Comparison of ENCODE assay signal across 1 cellular context in the genomic region with DNA sequence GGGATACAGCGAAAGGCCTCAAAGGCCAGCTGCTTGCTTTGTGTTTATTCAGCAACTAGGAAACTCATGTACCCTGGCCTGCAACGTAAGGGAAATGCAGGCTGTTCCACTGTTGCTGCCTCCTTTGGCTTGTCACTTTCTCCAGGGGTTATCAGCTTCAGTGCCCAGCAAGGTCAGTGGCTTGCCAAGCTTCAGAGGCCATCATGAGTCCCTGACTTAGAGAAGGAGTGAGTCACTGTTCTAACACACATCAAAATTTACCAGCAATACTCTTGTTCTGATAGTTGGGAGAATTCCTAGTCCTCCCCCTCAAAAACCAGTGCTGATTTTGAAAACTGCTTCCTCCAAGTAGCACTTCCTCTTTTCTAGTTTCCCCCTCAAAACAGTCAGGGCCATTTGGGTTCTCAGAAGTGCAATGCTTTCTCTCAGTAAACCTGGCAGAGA.
TF ChIP-seq lines count a peak whose summit lies in the region.

No MANE protein-coding gene starts in this region.

TF ChIP-seq in K562, 482 proteins besides CTCF, POLR2A, EP300 and RAD21 (continued from another document):
- TF ChIP-seq HDGF (IDR thresholded peaks at IDR 0.05): no peak
- TF ChIP-seq KDM1A (IDR thresholded peaks at IDR 0.05): peak in 1 of 2 experiments; percentile 10; a peak in 1 of 4 replicates
- TF ChIP-seq ARID1B (IDR thresholded peaks at IDR 0.05): peak; percentile 80
- TF ChIP-seq SAFB2 (IDR thresholded peaks at IDR 0.05; ENCODE audit: borderline replicate concordance, low read depth, low read length, severe bottlenecking): no peak
- peak; percentile 67; the same call in 1 of the 2 replicates for TF ChIP-seq FOXM1 (IDR thresholded peaks at IDR 0.05; ENCODE audit: low read depth)
- no peak for TF ChIP-seq FOXM1 (CRISPR knock-in tag; IDR thresholded peaks at IDR 0.05; ENCODE audit: low read depth)
- 0 out of 2 replicates have a peak, but pooled peaks have one; percentile 56 for TF ChIP-seq GATAD2A (IDR thresholded peaks at IDR 0.05)
- no peak for TF ChIP-seq CREB1 (IDR thresholded peaks at IDR 0.05)
- TF ChIP-seq CREB1 (CRISPR knock-in tag; IDR thresholded peaks at IDR 0.05): no peak
- peak; percentile 63 for TF ChIP-seq HDAC2 (IDR thresholded peaks at IDR 0.05)
- TF ChIP-seq SMARCE1 (IDR thresholded peaks at IDR 0.05): peak; percentile 76; the same call in 1 of the 2 replicates
- no peak for TF ChIP-seq NR3C1 (CRISPR knock-in tag; IDR thresholded peaks at IDR 0.05)
- TF ChIP-seq, protein P1, sequence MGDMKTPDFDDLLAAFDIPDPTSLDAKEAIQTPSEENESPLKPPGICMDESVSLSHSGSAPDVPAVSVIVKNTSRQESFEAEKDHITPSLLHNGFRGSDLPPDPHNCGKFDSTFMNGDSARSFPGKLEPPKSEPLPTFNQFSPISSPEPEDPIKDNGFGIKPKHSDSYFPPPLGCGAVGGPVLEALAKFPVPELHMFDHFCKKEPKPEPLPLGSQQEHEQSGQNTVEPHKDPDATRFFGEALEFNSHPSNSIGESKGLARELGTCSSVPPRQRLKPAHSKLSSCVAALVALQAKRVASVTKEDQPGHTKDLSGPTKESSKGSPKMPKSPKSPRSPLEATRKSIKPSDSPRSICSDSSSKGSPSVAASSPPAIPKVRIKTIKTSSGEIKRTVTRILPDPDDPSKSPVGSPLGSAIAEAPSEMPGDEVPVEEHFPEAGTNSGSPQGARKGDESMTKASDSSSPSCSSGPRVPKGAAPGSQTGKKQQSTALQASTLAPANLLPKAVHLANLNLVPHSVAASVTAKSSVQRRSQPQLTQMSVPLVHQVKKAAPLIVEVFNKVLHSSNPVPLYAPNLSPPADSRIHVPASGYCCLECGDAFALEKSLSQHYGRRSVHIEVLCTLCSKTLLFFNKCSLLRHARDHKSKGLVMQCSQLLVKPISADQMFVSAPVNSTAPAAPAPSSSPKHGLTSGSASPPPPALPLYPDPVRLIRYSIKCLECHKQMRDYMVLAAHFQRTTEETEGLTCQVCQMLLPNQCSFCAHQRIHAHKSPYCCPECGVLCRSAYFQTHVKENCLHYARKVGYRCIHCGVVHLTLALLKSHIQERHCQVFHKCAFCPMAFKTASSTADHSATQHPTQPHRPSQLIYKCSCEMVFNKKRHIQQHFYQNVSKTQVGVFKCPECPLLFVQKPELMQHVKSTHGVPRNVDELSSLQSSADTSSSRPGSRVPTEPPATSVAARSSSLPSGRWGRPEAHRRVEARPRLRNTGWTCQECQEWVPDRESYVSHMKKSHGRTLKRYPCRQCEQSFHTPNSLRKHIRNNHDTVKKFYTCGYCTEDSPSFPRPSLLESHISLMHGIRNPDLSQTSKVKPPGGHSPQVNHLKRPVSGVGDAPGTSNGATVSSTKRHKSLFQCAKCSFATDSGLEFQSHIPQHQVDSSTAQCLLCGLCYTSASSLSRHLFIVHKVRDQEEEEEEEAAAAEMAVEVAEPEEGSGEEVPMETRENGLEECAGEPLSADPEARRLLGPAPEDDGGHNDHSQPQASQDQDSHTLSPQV (IDR thresholded peaks at IDR 0.05): 0 out of 2 replicates have a peak, but pooled peaks have one; percentile 21
- peak; percentile 65 to 83; a peak in 3 of 4 replicates for TF ChIP-seq ETV6 (IDR thresholded peaks at IDR 0.05; ENCODE audit: borderline replicate concordance in 1 of 2, low read depth in 2 of 2, low read length in 1 of 2)
- TF ChIP-seq ETV6 (CRISPR knock-in tag; IDR thresholded peaks at IDR 0.05; ENCODE audit: borderline replicate concordance): no peak
- no peak for TF ChIP-seq GTF2E2 (tag; IDR thresholded peaks at IDR 0.05)
- TF ChIP-seq, protein P2, sequence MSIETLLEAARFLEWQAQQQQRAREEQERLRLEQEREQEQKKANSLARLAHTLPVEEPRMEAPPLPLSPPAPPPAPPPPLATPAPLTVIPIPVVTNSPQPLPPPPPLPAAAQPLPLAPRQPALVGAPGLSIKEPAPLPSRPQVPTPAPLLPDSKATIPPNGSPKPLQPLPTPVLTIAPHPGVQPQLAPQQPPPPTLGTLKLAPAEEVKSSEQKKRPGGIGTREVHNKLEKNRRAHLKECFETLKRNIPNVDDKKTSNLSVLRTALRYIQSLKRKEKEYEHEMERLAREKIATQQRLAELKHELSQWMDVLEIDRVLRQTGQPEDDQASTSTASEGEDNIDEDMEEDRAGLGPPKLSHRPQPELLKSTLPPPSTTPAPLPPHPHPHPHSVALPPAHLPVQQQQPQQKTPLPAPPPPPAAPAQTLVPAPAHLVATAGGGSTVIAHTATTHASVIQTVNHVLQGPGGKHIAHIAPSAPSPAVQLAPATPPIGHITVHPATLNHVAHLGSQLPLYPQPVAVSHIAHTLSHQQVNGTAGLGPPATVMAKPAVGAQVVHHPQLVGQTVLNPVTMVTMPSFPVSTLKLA (conservative IDR thresholded peaks at IDR 0.05): peak in 1 of 2 experiments; percentile 28; a peak in 1 of 4 replicates
- no peak for TF ChIP-seq TAF9B (IDR thresholded peaks at IDR 0.05; ENCODE audit: partially characterized antibody)
- TF ChIP-seq, protein P3, sequence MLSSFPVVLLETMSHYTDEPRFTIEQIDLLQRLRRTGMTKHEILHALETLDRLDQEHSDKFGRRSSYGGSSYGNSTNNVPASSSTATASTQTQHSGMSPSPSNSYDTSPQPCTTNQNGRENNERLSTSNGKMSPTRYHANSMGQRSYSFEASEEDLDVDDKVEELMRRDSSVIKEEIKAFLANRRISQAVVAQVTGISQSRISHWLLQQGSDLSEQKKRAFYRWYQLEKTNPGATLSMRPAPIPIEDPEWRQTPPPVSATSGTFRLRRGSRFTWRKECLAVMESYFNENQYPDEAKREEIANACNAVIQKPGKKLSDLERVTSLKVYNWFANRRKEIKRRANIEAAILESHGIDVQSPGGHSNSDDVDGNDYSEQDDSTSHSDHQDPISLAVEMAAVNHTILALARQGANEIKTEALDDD (IDR thresholded peaks at IDR 0.05): peak; percentile 84
- peak; percentile 83 for TF ChIP-seq FOSL1 (tag; conservative IDR thresholded peaks at IDR 0.05)
- TF ChIP-seq, protein P4, sequence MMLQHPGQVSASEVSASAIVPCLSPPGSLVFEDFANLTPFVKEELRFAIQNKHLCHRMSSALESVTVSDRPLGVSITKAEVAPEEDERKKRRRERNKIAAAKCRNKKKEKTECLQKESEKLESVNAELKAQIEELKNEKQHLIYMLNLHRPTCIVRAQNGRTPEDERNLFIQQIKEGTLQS (IDR thresholded peaks at IDR 0.05): peak; percentile 72
- TF ChIP-seq, protein P4 (CRISPR knock-in tag; conservative IDR thresholded peaks at IDR 0.05): no peak
- no peak for TF ChIP-seq CHD1 (IDR thresholded peaks at IDR 0.05; ENCODE audit: low read length)
- TF ChIP-seq, protein P5, sequence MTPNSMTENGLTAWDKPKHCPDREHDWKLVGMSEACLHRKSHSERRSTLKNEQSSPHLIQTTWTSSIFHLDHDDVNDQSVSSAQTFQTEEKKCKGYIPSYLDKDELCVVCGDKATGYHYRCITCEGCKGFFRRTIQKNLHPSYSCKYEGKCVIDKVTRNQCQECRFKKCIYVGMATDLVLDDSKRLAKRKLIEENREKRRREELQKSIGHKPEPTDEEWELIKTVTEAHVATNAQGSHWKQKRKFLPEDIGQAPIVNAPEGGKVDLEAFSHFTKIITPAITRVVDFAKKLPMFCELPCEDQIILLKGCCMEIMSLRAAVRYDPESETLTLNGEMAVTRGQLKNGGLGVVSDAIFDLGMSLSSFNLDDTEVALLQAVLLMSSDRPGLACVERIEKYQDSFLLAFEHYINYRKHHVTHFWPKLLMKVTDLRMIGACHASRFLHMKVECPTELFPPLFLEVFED (CRISPR knock-in tag; conservative IDR thresholded peaks at IDR 0.05): no peak
- TF ChIP-seq CREM (IDR thresholded peaks at IDR 0.05; ENCODE audit: low read depth): peak; percentile 18; the same call in 1 of the 2 replicates
- TF ChIP-seq MYBL2 (IDR thresholded peaks at IDR 0.05; ENCODE audit: low read depth): peak; percentile 59
- no peak for TF ChIP-seq MYBL2 (CRISPR knock-in tag; IDR thresholded peaks at IDR 0.05; ENCODE audit: borderline replicate concordance)
- TF ChIP-seq KLF6 (CRISPR knock-in tag; IDR thresholded peaks at IDR 0.05; ENCODE audit: borderline replicate concordance): no peak
- peak; percentile 67 for TF ChIP-seq DPF2 (IDR thresholded peaks at IDR 0.05)
- TF ChIP-seq RCOR1 (IDR thresholded peaks at IDR 0.05; ENCODE audit: borderline replicate concordance in 1 of 2, low read depth in 2 of 2, low read length in 2 of 2): peak; percentile 23 to 69; a peak in 3 of 4 replicates
- TF ChIP-seq, protein P6, sequence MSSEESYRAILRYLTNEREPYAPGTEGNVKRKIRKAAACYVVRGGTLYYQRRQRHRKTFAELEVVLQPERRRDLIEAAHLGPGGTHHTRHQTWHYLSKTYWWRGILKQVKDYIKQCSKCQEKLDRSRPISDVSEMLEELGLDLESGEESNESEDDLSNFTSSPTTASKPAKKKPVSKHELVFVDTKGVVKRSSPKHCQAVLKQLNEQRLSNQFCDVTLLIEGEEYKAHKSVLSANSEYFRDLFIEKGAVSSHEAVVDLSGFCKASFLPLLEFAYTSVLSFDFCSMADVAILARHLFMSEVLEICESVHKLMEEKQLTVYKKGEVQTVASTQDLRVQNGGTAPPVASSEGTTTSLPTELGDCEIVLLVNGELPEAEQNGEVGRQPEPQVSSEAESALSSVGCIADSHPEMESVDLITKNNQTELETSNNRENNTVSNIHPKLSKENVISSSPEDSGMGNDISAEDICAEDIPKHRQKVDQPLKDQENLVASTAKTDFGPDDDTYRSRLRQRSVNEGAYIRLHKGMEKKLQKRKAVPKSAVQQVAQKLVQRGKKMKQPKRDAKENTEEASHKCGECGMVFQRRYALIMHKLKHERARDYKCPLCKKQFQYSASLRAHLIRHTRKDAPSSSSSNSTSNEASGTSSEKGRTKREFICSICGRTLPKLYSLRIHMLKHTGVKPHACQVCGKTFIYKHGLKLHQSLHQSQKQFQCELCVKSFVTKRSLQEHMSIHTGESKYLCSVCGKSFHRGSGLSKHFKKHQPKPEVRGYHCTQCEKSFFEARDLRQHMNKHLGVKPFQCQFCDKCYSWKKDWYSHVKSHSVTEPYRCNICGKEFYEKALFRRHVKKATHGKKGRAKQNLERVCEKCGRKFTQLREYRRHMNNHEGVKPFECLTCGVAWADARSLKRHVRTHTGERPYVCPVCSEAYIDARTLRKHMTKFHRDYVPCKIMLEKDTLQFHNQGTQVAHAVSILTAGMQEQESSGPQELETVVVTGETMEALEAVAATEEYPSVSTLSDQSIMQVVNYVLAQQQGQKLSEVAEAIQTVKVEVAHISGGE (CRISPR knock-in tag; IDR thresholded peaks at IDR 0.05): peak in 1 of 3 experiments; percentile 26; a peak in 1 of 6 replicates
- TF ChIP-seq BACH1 (tag; IDR thresholded peaks at IDR 0.05): peak; percentile 64; the same call in 1 of the 2 replicates
- TF ChIP-seq SMARCA4 (IDR thresholded peaks at IDR 0.05): peak; percentile 79
- no peak for TF ChIP-seq SP2 (IDR thresholded peaks at IDR 0.05; ENCODE audit: extremely low read depth, low read depth, low read length, poor library complexity, severe bottlenecking)
